In the genomic region with DNA sequence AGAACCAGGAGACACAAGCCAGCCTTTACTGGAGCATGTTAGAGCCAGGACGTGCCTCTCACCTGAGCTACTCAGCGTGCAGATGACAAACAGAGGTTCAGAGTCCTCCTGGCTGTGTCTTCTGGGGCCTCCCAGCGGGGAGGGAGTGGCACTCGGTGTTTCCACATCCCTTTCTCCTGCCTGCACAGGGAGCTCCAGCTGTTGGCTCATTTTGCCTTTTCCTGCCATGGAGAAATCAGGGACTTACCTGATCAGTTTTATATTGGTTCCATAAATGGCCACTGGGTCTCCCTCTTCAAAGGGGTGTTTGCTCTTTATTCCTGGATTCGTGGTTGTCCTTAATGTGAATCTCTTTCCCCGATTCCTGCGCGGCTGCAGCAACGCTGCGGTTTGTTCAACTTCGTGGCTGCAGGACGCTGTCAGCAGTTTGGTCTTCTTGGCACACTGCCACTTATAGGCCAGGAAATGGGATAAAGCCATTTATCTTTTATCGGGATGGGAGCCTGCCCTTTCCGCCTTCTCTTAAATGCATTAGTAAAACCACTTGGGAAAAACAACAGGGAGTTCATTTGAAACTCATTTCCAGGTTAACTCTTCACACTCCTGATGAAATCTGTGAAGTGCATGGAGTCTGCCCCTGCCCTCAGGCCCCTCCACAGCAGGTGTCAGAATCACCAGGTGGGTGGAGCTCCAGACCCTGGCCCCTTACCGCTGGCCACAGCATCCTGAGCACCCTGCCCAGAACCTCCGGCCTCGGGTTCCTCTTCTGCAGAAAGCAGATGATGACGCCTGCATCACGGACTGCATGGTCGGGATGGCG, we compare ENCODE assay signal across 9 cellular contexts. TPM values are rescaled to one million over a fixed set of nuclear protein-coding genes. Genes with fewer than 3 reads are reported as not detected.
DNase-seq lines count a peak whose midpoint lies in the region; ATAC-seq and TF ChIP-seq lines count a peak whose summit lies in the region.
"Had no signal": no experiment of that assay in that cellular context is flagged by ENCODE, and none has a peak within 500 bp of the region (broad histone marks: within the 10 kb centered on the region; RNA-seq: fewer than 3 reads in every experiment).

No MANE protein-coding gene starts in this region.

- H3K4me1 ChIP-seq in mammary epithelial cell (ENCODE audit: insufficient read depth, low read length) (peaks cover 10% of the 10 kb centered on the region), upper lobe of right lung (peaks cover 10% of the 10 kb centered on the region)

- H2AFZ ChIP-seq in mammary epithelial cell (ENCODE audit: low read depth, low read length), result no peak overlapping the region

- dilution Hi-C loops in mammary epithelial cell (cut with HindIII; ENCODE audit: low sequenced_read_pairs), result no loop called here

- H3K4me3 Mint-ChIP-seq in MCF 10A (ENCODE audit: unreplicated experiment) (no peak overlapping the region), glutamatergic neuron (ENCODE audit: unreplicated experiment) (peak overlapping the region; percentile 86), endothelial cell (ENCODE audit: unreplicated experiment) (no peak overlapping the region)
- H3K4me3 Mint-ChIP-seq: activated CD4-positive, alpha-beta memory T cell treated with anti-CD3 and anti-CD28 coated beads for 36 hours had no signal

- ATAC-seq in upper lobe of right lung, result peak; percentile 47

- CTCF ChIA-PET in MCF 10A (lab: Yijun Ruan, JAX), result interaction anchor here (0.5 to 1.2 kb wide), 4 partner anchors 8 to 347 kb away, joined by 3 to 5 read pairs (median 3); no protein-coding TSS in a partner anchor
- CTCF ChIA-PET in mammary epithelial cell (lab: Charles Lee; ENCODE audit: low non-redundant PET), result no interaction called here

- intact Hi-C loops in MCF 10A (cut with micrococcal nuclease), result no loop called here
- intact Hi-C loops in mammary epithelial cell (cut with micrococcal nuclease), result no loop called here
- intact Hi-C loops in upper lobe of right lung (cut with DNase I), result no loop called here

- H3K4me1 Mint-ChIP-seq in MCF 10A (ENCODE audit: insufficient read depth, unreplicated experiment), result peaks cover 5% of the 10 kb centered on the region
- peaks cover 23% of the 10 kb centered on the region for H3K4me1 Mint-ChIP-seq in glutamatergic neuron (ENCODE audit: low read depth, unreplicated experiment)
- H3K4me1 Mint-ChIP-seq in endothelial cell (ENCODE audit: unreplicated experiment), result peaks cover 19% of the 10 kb centered on the region

- H3K9me3 Mint-ChIP-seq in MCF 10A (ENCODE audit: unreplicated experiment), result no peaks in the 10 kb centered on the region
- peaks cover 6% of the 10 kb centered on the region for H3K9me3 Mint-ChIP-seq in glutamatergic neuron (ENCODE audit: unreplicated experiment)
- H3K9me3 Mint-ChIP-seq in endothelial cell (ENCODE audit: unreplicated experiment), result no peaks in the 10 kb centered on the region
- H3K9me3 Mint-ChIP-seq: activated CD4-positive, alpha-beta memory T cell treated with anti-CD3 and anti-CD28 coated beads for 36 hours had no signal

- POLR2A ChIA-PET in MCF 10A (lab: Yijun Ruan, JAX), result no interaction called here

- H3K4me2 ChIP-seq in mammary epithelial cell (ENCODE audit: insufficient read depth, low read depth, low read length), result no peak overlapping the region

- H3K27me3 ChIP-seq in mammary epithelial cell (ENCODE audit: insufficient read depth, low read length), result no peaks in the 10 kb centered on the region
- peaks cover 9% of the 10 kb centered on the region for H3K27me3 ChIP-seq in upper lobe of right lung

- 69% methylated on average over 14 of the region's 21 CpGs for WGBS in mammary epithelial cell (ENCODE audit: low coverage, missing lambda C conversion rate)

- H3K27ac Mint-ChIP-seq in MCF 10A (ENCODE audit: low read depth, unreplicated experiment), result no peak overlapping the region
- peak overlapping the region; percentile 54 for H3K27ac Mint-ChIP-seq in glutamatergic neuron (ENCODE audit: unreplicated experiment)
- H3K27ac Mint-ChIP-seq in endothelial cell (ENCODE audit: unreplicated experiment), result no peak overlapping the region
- H3K27ac Mint-ChIP-seq: activated CD4-positive, alpha-beta memory T cell treated with anti-CD3 and anti-CD28 coated beads for 36 hours had no signal

- H3K4me3 ChIP-seq in mammary epithelial cell (replicated peaks in 1 of 3; ENCODE audit: insufficient read depth in 1 of 3, low read depth in 2 of 3, low read length in 3 of 3) (no peak overlapping the region), SK-N-MC (peak overlapping the region; percentile 12; the same call in 1 of the 2 replicates), upper lobe of right lung (no peak overlapping the region)

- no peak overlapping the region for H3K9ac ChIP-seq in mammary epithelial cell (ENCODE audit: insufficient read depth, low read length)
- H3K9ac ChIP-seq in SK-N-MC (ENCODE audit: insufficient read length), result no peak overlapping the region

- H3K36me3 Mint-ChIP-seq in MCF 10A (ENCODE audit: insufficient read depth, unreplicated experiment) (no peaks in the 10 kb centered on the region), glutamatergic neuron (ENCODE audit: unreplicated experiment) (no peaks in the 10 kb centered on the region), endothelial cell (ENCODE audit: low read depth, unreplicated experiment) (no peaks in the 10 kb centered on the region)
- H3K36me3 Mint-ChIP-seq: activated CD4-positive, alpha-beta memory T cell treated with anti-CD3 and anti-CD28 coated beads for 36 hours had no signal

- H3K79me2 ChIP-seq in mammary epithelial cell (ENCODE audit: insufficient read depth, low read length), result no peaks in the 10 kb centered on the region

- no peaks in the 10 kb centered on the region for H3K36me3 ChIP-seq in mammary epithelial cell (ENCODE audit: insufficient read depth, low read length)
- H3K36me3 ChIP-seq in SK-N-MC (ENCODE audit: insufficient read depth, low read length), result no peaks in the 10 kb centered on the region
- H3K36me3 ChIP-seq in upper lobe of right lung, result no peaks in the 10 kb centered on the region

- TF ChIP-seq CTCF in MCF 10A (IDR thresholded peaks at IDR 0.05; ENCODE audit: unreplicated experiment), result no peak
- TF ChIP-seq CTCF in mammary epithelial cell (conservative IDR thresholded peaks at IDR 0.05 in 1 of 2, IDR thresholded peaks at IDR 0.05 in 1 of 2; ENCODE audit: extremely low read depth in 1 of 2, insufficient read depth in 1 of 2, low read depth in 1 of 2, low read length in 2 of 2), result no peak
- no peak for TF ChIP-seq CTCF in glutamatergic neuron (IDR thresholded peaks at IDR 0.05; ENCODE audit: partially characterized antibody, unreplicated experiment)
- TF ChIP-seq CTCF in upper lobe of right lung (IDR thresholded peaks at IDR 0.05), result no peak
- no peak for TF ChIP-seq CTCF in GM10266 (IDR thresholded peaks at IDR 0.05; ENCODE audit: control insufficient read depth, insufficient read depth, low read depth, missing control alignments)
- TF ChIP-seq CTCF in endothelial cell (IDR thresholded peaks at IDR 0.05; ENCODE audit: unreplicated experiment), result no peak

- H3K27ac ChIP-seq in mammary epithelial cell (ENCODE audit: insufficient read depth, low read depth, low read length) (no peak overlapping the region), SK-N-MC (no peak overlapping the region), upper lobe of right lung (no peak overlapping the region)

- BruUV-seq in MCF 10A (replicated peaks; lab: Mats Ljungman, UMichigan) (no TSS peak), mammary epithelial cell (replicated peaks; lab: Mats Ljungman, UMichigan) (no TSS peak)

- no peaks in the 10 kb centered on the region for H4K20me1 ChIP-seq in mammary epithelial cell (ENCODE audit: insufficient read depth, low read length)

- H3K27me3 Mint-ChIP-seq in MCF 10A (ENCODE audit: insufficient read depth, unreplicated experiment) (peaks cover 7% of the 10 kb centered on the region), glutamatergic neuron (ENCODE audit: unreplicated experiment) (peaks cover 9% of the 10 kb centered on the region), endothelial cell (ENCODE audit: unreplicated experiment) (peaks cover 2% of the 10 kb centered on the region)

- DNase-seq in MCF 10A (ENCODE audit: unreplicated experiment) (peak; percentile 9), mammary epithelial cell (no peak), SK-N-MC (ENCODE audit: low read depth, low spot score) (no peak), glutamatergic neuron (no peak), upper lobe of right lung (no peak), GM10266 (ENCODE audit: extremely low spot score) (no peak), endothelial cell (ENCODE audit: low spot score) (no peak), Ammon's horn (ENCODE audit: low spot score) (no peak)
- DNase-seq: activated CD4-positive, alpha-beta memory T cell treated with anti-CD3 and anti-CD28 coated beads for 36 hours had no signal

- in situ Hi-C loops in mammary epithelial cell (cut with MboI; ENCODE audit: low sequenced_read_pairs in 2 of 2), result no loop called here

- H3K9me3 ChIP-seq in mammary epithelial cell (replicated peaks; ENCODE audit: insufficient read depth, low read length) (no peaks in the 10 kb centered on the region), SK-N-MC (ENCODE audit: low read depth, low read length) (no peaks in the 10 kb centered on the region), upper lobe of right lung (no peaks in the 10 kb centered on the region)

RNA-seq across cellular contexts. Expression of gene MCF2L, which starts 39.8 kb away (rescaled TPM):
- total RNA-seq in MCF 10A (2022), result not detected in 2 replicates
- total RNA-seq in mammary epithelial cell, result under 1 TPM in 1 of 2 donors, not detected in 1; 0.33 TPM
- 0.10 TPM for polyA plus RNA-seq in mammary epithelial cell
- not detected for polyA minus RNA-seq in mammary epithelial cell
- total RNA-seq in glutamatergic neuron (ENCODE audit: unreplicated experiment), result 83.0 TPM
- total RNA-seq in upper lobe of right lung, result 69.7 TPM
- 16.5 TPM for total RNA-seq in endothelial cell (ENCODE audit: unreplicated experiment)

Comparison
In these comparisons a context has a peak if more than half of its experiments do, and no peak if none do; other contexts are left out.
1. RNA of gene MCF2L, which starts 39.8 kb away (total RNA-seq): 83.0 TPM in glutamatergic neuron (single experiment), 69.7 TPM in upper lobe of right lung (single experiment) and 16.5 TPM in endothelial cell (single experiment); 0.33 TPM in mammary epithelial cell and not detected in MCF 10A; every median in the first group is over 10 times any median in the second.